In the genomic region with DNA sequence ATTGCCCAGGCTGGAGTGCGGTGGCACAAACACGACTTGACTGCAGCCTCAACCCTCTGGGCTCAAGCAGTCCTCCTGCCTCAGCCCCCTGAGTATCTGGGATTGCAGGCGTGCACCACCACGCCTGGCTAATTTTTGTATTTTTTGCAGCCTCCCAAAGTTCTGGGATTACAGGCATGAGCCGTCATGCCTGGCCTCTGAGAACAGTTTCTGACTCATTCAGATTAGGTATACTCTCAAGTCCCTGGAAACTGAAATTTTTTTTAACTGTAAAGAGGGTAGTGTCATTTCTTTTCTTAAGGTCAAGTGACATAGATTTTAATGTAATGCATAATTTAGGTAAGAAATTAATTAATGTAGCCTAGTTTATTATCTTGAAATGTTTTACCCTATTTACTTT, we compare ENCODE assay signal across 14 cellular contexts.
A peak's percentile ranks its signal among the peaks of the same experiment; 100 is the strongest.
DNase-seq lines count a peak whose midpoint lies in the region; ATAC-seq, FAIRE-seq and TF ChIP-seq lines count a peak whose summit lies in the region.
"Had no signal": no experiment of that assay in that cellular context is flagged by ENCODE, and none has a peak within 500 bp of the region (broad histone marks: within the 10 kb centered on the region; RNA-seq: fewer than 3 reads in every experiment).

No MANE protein-coding gene starts in this region.

- H3K4me3 ChIP-seq in brain microvascular endothelial cell (ENCODE audit: low read depth, low read length), result no peak overlapping the region
- no peak overlapping the region for H3K4me3 ChIP-seq in colonic mucosa
- H3K4me3 ChIP-seq in MG63, result no peak overlapping the region
- H3K4me3 ChIP-seq: SK-N-MC had no signal

- H3K36me3 ChIP-seq in brain microvascular endothelial cell (replicated peaks), result peaks cover 15% of the 10 kb centered on the region
- no peaks in the 10 kb centered on the region for H3K36me3 ChIP-seq in colonic mucosa
- H3K36me3 ChIP-seq in MG63, result peaks cover 26% of the 10 kb centered on the region
- H3K36me3 ChIP-seq: WERI-Rb-1 had no signal

- no peak for FAIRE-seq in GM19239 (lab: Jason Lieb, UNC)
- FAIRE-seq: H1 had no signal

- intact Hi-C loops in left ventricle myocardium superior (cut with micrococcal nuclease) (loop anchor here (10.0 kb wide), 1 partner anchor 101 kb away; a partner anchor contains a TSS), Right ventricle myocardium inferior (cut with DNase I) (loop anchor here (1.0 to 5.0 kb wide), 2 partner anchors 103 to 196 kb away; a partner anchor contains a TSS), colonic mucosa (cut with DNase I) (loop anchor here (5.0 kb wide), 1 partner anchor 103 kb away; a partner anchor contains a TSS)

- peaks cover 17% of the 10 kb centered on the region for H3K4me1 ChIP-seq in foreskin keratinocyte
- H3K4me1 ChIP-seq in colonic mucosa, result no peaks in the 10 kb centered on the region

- H3K27me3 ChIP-seq in brain microvascular endothelial cell (replicated peaks) (no peaks in the 10 kb centered on the region), foreskin keratinocyte (no peaks in the 10 kb centered on the region), colonic mucosa (no peaks in the 10 kb centered on the region), MG63 (no peaks in the 10 kb centered on the region)
- H3K27me3 ChIP-seq: neutrophil had no signal

- TF ChIP-seq CTCF in brain microvascular endothelial cell (IDR thresholded peaks at IDR 0.05; ENCODE audit: low read depth, low read length, missing control alignments) (no peak), foreskin keratinocyte (conservative IDR thresholded peaks at IDR 0.05) (no peak), GM20000 (IDR thresholded peaks at IDR 0.05; ENCODE audit: extremely low read depth, missing control alignments) (no peak), colonic mucosa (IDR thresholded peaks at IDR 0.05) (no peak)

- no peak for DNase-seq in left ventricle myocardium superior
- DNase-seq in Right ventricle myocardium inferior (ENCODE audit: missing footprints), result no peak
- peak; percentile 48 for DNase-seq in brain microvascular endothelial cell
- DNase-seq in foreskin keratinocyte, result peak; percentile 37 to 60
- DNase-seq in GM19239 (ENCODE audit: insufficient read length, low spot score), result no peak
- DNase-seq in GM20000 (ENCODE audit: low spot score), result no peak
- no peak for DNase-seq in colonic mucosa
- DNase-seq in MG63, result no peak
- DNase-seq: NCI-H1092 treated with DMSO at 0.1 percent for 48 hours; stimulated activated naive CD4-positive, alpha-beta T cell; WERI-Rb-1 had no signal

- H3K9me3 ChIP-seq in colonic mucosa (no peaks in the 10 kb centered on the region), MG63 (no peaks in the 10 kb centered on the region)
- H3K9me3 ChIP-seq: neutrophil had no signal

- in situ Hi-C loops in brain microvascular endothelial cell (cut with HindIII; ENCODE audit: low pct_ligation_motif_present, low sequenced_read_pairs), result no loop called here

- no peak overlapping the region for H3K9ac ChIP-seq in colonic mucosa (ENCODE audit: low read depth in 2 of 2, low read length in 2 of 2)

- ATAC-seq in left ventricle myocardium superior, result peak; percentile 20
- no peak for ATAC-seq in Right ventricle myocardium inferior
- ATAC-seq in foreskin keratinocyte, result peak; percentile 91

- no peak overlapping the region for H3K27ac ChIP-seq in brain microvascular endothelial cell
- no peak overlapping the region for H3K27ac ChIP-seq in foreskin keratinocyte
- no peak overlapping the region for H3K27ac ChIP-seq in colonic mucosa
- H3K27ac ChIP-seq: neutrophil, SK-N-MC, WERI-Rb-1 had no signal

Comparison
In these comparisons a context has a peak if more than half of its experiments do, and no peak if none do; other contexts are left out.
1. DNase-seq: peak in brain microvascular endothelial cell (single experiment) and foreskin keratinocyte (2 of 2); none in left ventricle myocardium superior (single experiment), Right ventricle myocardium inferior (single experiment), GM19239 (single experiment), GM20000 (single experiment), colonic mucosa (single experiment) and MG63 (single experiment).